In genomic region chr16:876041-876335, GRCh38 we compare ENCODE assay signal across 1 cellular context.
TF ChIP-seq lines count a peak whose summit lies in the region.

No MANE protein-coding gene starts in this region.

TF ChIP-seq in HepG2, 621 proteins besides CTCF, POLR2A, EP300 and RAD21 (continued from another document):
- no peak for TF ChIP-seq CENPBD1 (CRISPR knock-in tag; IDR thresholded peaks at IDR 0.05; ENCODE audit: borderline replicate concordance, low read depth)
- TF ChIP-seq ZBTB10 (CRISPR knock-in tag; IDR thresholded peaks at IDR 0.05; ENCODE audit: borderline replicate concordance), result no peak
- TF ChIP-seq RNF219 (CRISPR knock-in tag; IDR thresholded peaks at IDR 0.05), result no peak
- TF ChIP-seq POLR2G (IDR thresholded peaks at IDR 0.05; ENCODE audit: low read depth, low read length), result no peak
TF ChIP-seq in HepG2: peak in this region for 0.
